Comparison of ENCODE assay signal across 8 cellular contexts in genomic region chr19:23395041-23395721, GRCh38. TPM values are rescaled to one million over a fixed set of nuclear protein-coding genes. Genes with fewer than 3 reads are reported as not detected.
DNase-seq lines count a peak whose midpoint lies in the region; ATAC-seq and TF ChIP-seq lines count a peak whose summit lies in the region.

Gene ZNF91 (minus strand): TSS chr19:23395471. CDS start chr19:23395354, 117 bp downstream.

- peak within 1 kb of the TSS; percentile 98 to 100 (median 99) for H3K4me3 Mint-ChIP-seq in CD8-positive, alpha-beta memory T cell

- no peaks in the 10 kb centered on the region for H3K27me3 ChIP-seq in CD8-positive, alpha-beta memory T cell (ENCODE audit: insufficient read depth, low read length, poor library complexity, severe bottlenecking)
- H3K27me3 ChIP-seq in HL-60 (ENCODE audit: insufficient read depth, poor library complexity, severe bottlenecking): no peaks in the 10 kb centered on the region

- no peaks in the 10 kb centered on the region for H3K9me3 Mint-ChIP-seq in CD8-positive, alpha-beta memory T cell

- H3K79me2 ChIP-seq in OCI-LY7 (ENCODE audit: insufficient read depth, low read depth, low read length): peaks cover 48% of the 10 kb centered on the region

- POLR2A ChIA-PET in CD8-positive, alpha-beta memory T cell (lab: Charles Lee): interaction anchor here (0.6 to 2.2 kb wide), 8 partner anchors 19 to 1343 kb away, joined by 3 to 25 read pairs (median 6); partner anchors contain the start of genes ZNF257, ZNF675, ZNF681 and ZNF724
- POLR2A ChIA-PET in OCI-LY7 (lab: Charles Lee): interaction anchor here (0.6 to 1.5 kb wide), 10 partner anchors 11 to 1730 kb away, joined by 3 to 8 read pairs (median 4); partner anchors contain the start of gene ZNF681

- peak within 1 kb of the TSS; percentile 69 for H2AFZ ChIP-seq in OCI-LY7 (ENCODE audit: low read length)

- peak within 1 kb of the TSS; percentile 97 to 100 (median 98) for H3K27ac Mint-ChIP-seq in CD8-positive, alpha-beta memory T cell

- H4K20me1 ChIP-seq in OCI-LY7 (ENCODE audit: insufficient read depth, low read length): no peaks in the 10 kb centered on the region

- H3K36me3 Mint-ChIP-seq in CD8-positive, alpha-beta memory T cell: peaks cover 0 to 31% (median 8%) of the 10 kb centered on the region in 3 donors

- H3K4me1 Mint-ChIP-seq in CD8-positive, alpha-beta memory T cell: peaks cover 37 to 43% (median 37%) of the 10 kb centered on the region in 3 donors

- no peaks in the 10 kb centered on the region for H3K9me3 ChIP-seq in CD8-positive, alpha-beta memory T cell (ENCODE audit: low read length)
- peaks cover 7% of the 10 kb centered on the region; the same call in 1 of the 2 replicates for H3K9me3 ChIP-seq in OCI-LY7 (ENCODE audit: low read length)

- peaks cover 24% of the 10 kb centered on the region for H3K4me1 ChIP-seq in CD8-positive, alpha-beta memory T cell (ENCODE audit: insufficient read depth, low read length)
- peaks cover 14% of the 10 kb centered on the region for H3K4me1 ChIP-seq in OCI-LY7 (ENCODE audit: insufficient read depth, low read length, poor library complexity, severe bottlenecking)

- TF ChIP-seq CTCF in HL-60 (IDR thresholded peaks at IDR 0.05; ENCODE audit: insufficient read depth, low read length): no peak
- no peak for TF ChIP-seq CTCF in OCI-LY7 (conservative IDR thresholded peaks at IDR 0.05; ENCODE audit: low read length)
- TF ChIP-seq CTCF in epithelial cell of proximal tubule (conservative IDR thresholded peaks at IDR 0.05; ENCODE audit: low read depth, low read length): no peak

- H3K36me3 ChIP-seq in CD8-positive, alpha-beta memory T cell (ENCODE audit: insufficient read depth, low read length): no peaks in the 10 kb centered on the region
- peaks cover 38% of the 10 kb centered on the region for H3K36me3 ChIP-seq in OCI-LY7 (ENCODE audit: insufficient read depth, low read length)

- intact Hi-C loops in OCI-LY7 (cut with micrococcal nuclease; ENCODE audit: unreplicated experiment): loop anchor here (10.0 kb wide), 2 partner anchors 120 to 290 kb away; partner anchors contain the start of gene ZNF675

- H3K4me3 ChIP-seq in CD8-positive, alpha-beta memory T cell (ENCODE audit: low read length): peak within 1 kb of the TSS; percentile 92
- peak within 1 kb of the TSS; percentile 74 for H3K4me3 ChIP-seq in HL-60 (replicated peaks; ENCODE audit: insufficient read depth, low read length)
- H3K4me3 ChIP-seq in OCI-LY7 (ENCODE audit: low read depth, low read length, poor library complexity, severe bottlenecking): peak within 1 kb of the TSS; percentile 92
- peak within 1 kb of the TSS; percentile 94 for H3K4me3 ChIP-seq in epithelial cell of proximal tubule (ENCODE audit: low read depth, low read length)

- ATAC-seq in GM19455 (IDR thresholded peaks at IDR 0.05; ENCODE audit: unreplicated experiment): peak; percentile 98

- peaks cover 0 to 2% of the 10 kb centered on the region in 2 donors for H3K27me3 Mint-ChIP-seq in CD8-positive, alpha-beta memory T cell

- H3K9me2 ChIP-seq in OCI-LY7 (ENCODE audit: insufficient read depth, low read length): no peaks in the 10 kb centered on the region

- TSS peak; percentile 60 for BruUV-seq in OCI-LY7 (replicated peaks; lab: Mats Ljungman, UMichigan)

- peak within 1 kb of the TSS; percentile 94 for H3K27ac ChIP-seq in CD8-positive, alpha-beta memory T cell (ENCODE audit: low read depth, low read length)
- H3K27ac ChIP-seq in HL-60 (replicated peaks) (peak within 1 kb of the TSS; percentile 92), OCI-LY7 (ENCODE audit: low read depth, low read length, poor library complexity, severe bottlenecking) (peak within 1 kb of the TSS; percentile 63)

- DNase-seq in CD8-positive, alpha-beta memory T cell: peak; percentile 88 to 95 (median 92)
- peak; percentile 72 to 98 for DNase-seq in HL-60 (ENCODE audit: low read depth in 1 of 2, low spot score in 1 of 2)
- peak; percentile 97 for DNase-seq in OCI-LY7 (ENCODE audit: low spot score)
- peak; percentile 84 for DNase-seq in activated T-cell treated with anti-CD3 and anti-CD28 coated beads for 48 hours (ENCODE audit: low read depth)
- peak; percentile 80 for DNase-seq in epithelial cell of proximal tubule (ENCODE audit: low read depth)
- DNase-seq in mucosa of gallbladder (ENCODE audit: low spot score): peak; percentile 97
- peak; percentile 72 to 83 for DNase-seq in stimulated activated CD8-positive, alpha-beta memory T cell treated with anti-CD3 and anti-CD28 coated beads, Interleukin-4, amount 100 ng/mL, for 4 hours (ENCODE audit: low read depth in 2 of 2, low spot score in 1 of 2)

- CTCF ChIA-PET in CD8-positive, alpha-beta memory T cell (lab: Charles Lee): interaction anchor here (0.9 to 2.2 kb wide), 5 partner anchors 10 to 363 kb away, joined by 3 to 7 read pairs (median 4); partner anchors contain the start of gene ZNF675
- CTCF ChIA-PET in OCI-LY7 (lab: Charles Lee; ENCODE audit: unreplicated experiment): interaction anchor here (1.0 kb wide), 1 partner anchor 277 kb away, joined by 3 read pairs; no protein-coding TSS in a partner anchor

- peak within 1 kb of the TSS; percentile 70 for H3K4me2 ChIP-seq in OCI-LY7 (ENCODE audit: low read length)

RNA-seq across cellular contexts. Expression of gene ZNF91, which starts in this region (rescaled TPM):
- 10 to 100 TPM; 27.6 to 31.3 TPM for total RNA-seq in CD8-positive, alpha-beta memory T cell
- 48.1 TPM for polyA plus RNA-seq in CD8-positive, alpha-beta memory T cell
- 39.2 and 39.3 TPM in 2 replicates for total RNA-seq in OCI-LY7 (2014; rRNA removed; shearing (Covaris generic))
- total RNA-seq in OCI-LY7 (2022): 64.3 and 70.3 TPM in 2 replicates
- 12.6 and 22.1 TPM in 2 replicates for total RNA-seq in epithelial cell of proximal tubule
- 43.9 TPM for total RNA-seq in mucosa of gallbladder

Comparison
In these comparisons a context has a peak if more than half of its experiments do, and no peak if none do; other contexts are left out.
1. Peak in every context shown above with its lines: DNase-seq, ATAC-seq, H3K4me3 ChIP-seq and H3K27ac ChIP-seq.